1 cellular context compared by ENCODE assay signal in the genomic region with DNA sequence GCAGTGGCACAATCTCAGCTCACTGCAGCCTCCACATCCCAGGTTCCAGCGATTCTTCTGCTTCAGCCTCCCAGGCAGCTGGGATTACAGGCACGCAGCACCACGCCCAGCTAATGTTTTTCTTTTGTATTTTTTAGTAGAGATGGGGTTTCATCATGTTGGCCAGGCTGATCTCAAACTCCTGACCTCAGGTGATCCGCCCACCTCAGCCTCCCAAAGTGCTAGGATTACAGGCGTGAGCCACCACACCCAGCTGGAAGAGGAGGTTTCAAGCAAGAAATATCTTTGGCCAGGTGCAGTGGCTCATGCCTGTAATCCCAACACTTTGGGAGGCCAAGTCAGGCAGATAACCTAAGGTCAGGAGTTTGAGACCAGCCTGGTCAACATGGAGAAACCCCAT.
TF ChIP-seq lines count a peak whose summit lies in the region.
"Not testable (repeated sequence)": the region's sequence is repeated elsewhere in the genome, so short reads cannot be mapped to it uniquely, and the experiment has no call there.

No MANE protein-coding gene starts in this region.

- not testable (repeated sequence) for H3K36me3 ChIP-seq in HEK293 (ENCODE audit: control insufficient read depth in 2 of 2, insufficient read depth in 1 of 2, low read length in 2 of 2)

- peaks cover 28% of the 10 kb centered on the region for H3K4me1 ChIP-seq in HEK293 (ENCODE audit: control insufficient read depth, insufficient read depth, low read length)

- H3K9me3 ChIP-seq in HEK293 (ENCODE audit: control insufficient read depth, insufficient read depth, low read depth, low read length), result not testable (repeated sequence)

- CTCF ChIA-PET in HEK293 (lab: Yijun Ruan, JAX), result not testable (repeated sequence)

- not testable (repeated sequence) for TF ChIP-seq CTCF in HEK293 (tag by site-specific recombination; IDR thresholded peaks at IDR 0.05)

- H3K27ac ChIP-seq in HEK293 (ENCODE audit: extremely low read depth, low read depth, low read length), result not testable (repeated sequence)

- POLR2A ChIA-PET in HEK293 (lab: Yijun Ruan, JAX), result not testable (repeated sequence)

- H3K4me3 ChIP-seq in HEK293 (ENCODE audit: low read depth, low read length), result not testable (repeated sequence)

TF ChIP-seq in HEK293, 187 proteins besides CTCF, POLR2A, EP300 and RAD21:
- peak; percentile 98 for TF ChIP-seq KLF1 (tag by site-specific recombination; IDR thresholded peaks at IDR 0.05)
